26 cellular contexts compared by ENCODE assay signal in the genomic region with DNA sequence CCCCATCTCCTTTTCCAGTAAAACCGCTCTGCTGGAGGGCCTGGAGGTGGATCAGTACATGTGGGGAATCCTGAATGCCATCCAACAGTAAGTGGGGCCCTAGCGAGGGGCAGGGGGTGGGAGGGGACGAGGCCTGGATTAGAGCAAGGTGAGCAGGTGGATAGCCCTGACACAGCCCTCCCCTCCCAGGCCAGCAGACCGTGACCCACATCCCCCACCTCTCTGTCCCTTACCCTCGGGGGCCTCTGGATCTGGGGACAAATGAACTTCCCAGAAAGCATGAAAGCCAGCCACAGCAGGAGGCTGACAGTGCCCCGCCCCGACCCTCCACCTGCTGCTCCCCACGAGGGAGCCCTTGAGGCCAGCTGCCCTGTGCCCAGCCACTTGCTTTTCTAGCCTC.
"Had no signal": no experiment of that assay in that cellular context is flagged by ENCODE, and none has a peak within 500 bp of the region (broad histone marks: within the 10 kb centered on the region; RNA-seq: fewer than 3 reads in every experiment).

No MANE protein-coding gene starts in this region.

- H3K27ac ChIP-seq: ascending aorta, breast epithelium, cardiac muscle cell, colonic mucosa, esophagus squamous epithelium had no signal

- ATAC-seq: activated CD4-positive, alpha-beta T cell treated with anti-CD3 and anti-CD28 coated beads for 36 hours; activated naive CD4-positive, alpha-beta T cell treated with anti-CD3 and anti-CD28 coated beads, Interleukin-2, amount 50 U/mL, for 72 hours; activated T-cell treated with anti-CD3 and anti-CD28 coated beads, Interleukin-2, amount 50 U/mL, for 72 hours; gastroesophageal sphincter had no signal

- H3K4me1 Mint-ChIP-seq: activated CD4-positive, alpha-beta T cell treated with anti-CD3 and anti-CD28 coated beads for 36 hours had no signal

- DNase-seq: activated CD4-positive, alpha-beta memory T cell treated with anti-CD3 and anti-CD28 coated beads for 36 hours; activated CD4-positive, alpha-beta T cell treated with anti-CD3 and anti-CD28 coated beads for 36 hours; activated CD4-positive, alpha-beta T cell treated with anti-CD3 and anti-CD28 coated beads, Interleukin-2, amount 10 ng/mL, durations not matched to agents 24 days and 14 days; activated CD4-positive, CD25-positive, alpha-beta regulatory T cell; activated CD4-positive, CD25-positive, alpha-beta regulatory T cell treated with anti-CD3 and anti-CD28 coated beads, Interleukin-2, amount 50 U/mL, for 72 hours; activated CD8-positive, alpha-beta memory T cell treated with anti-CD3 and anti-CD28 coated beads, Interleukin-2, amount 50 U/mL, for 48 hours; activated gamma-delta T cell; activated naive CD4-positive, alpha-beta T cell; activated naive CD4-positive, alpha-beta T cell treated with anti-CD3 and anti-CD28 coated beads, Interleukin-2, amount 10 ng/mL, durations not matched to agents 7 days and 5 days; activated naive CD8-positive, alpha-beta T cell treated with anti-CD3 and anti-CD28 coated beads, Interleukin-2, amount 10 ng/mL, durations not matched to agents 7 days and 5 days; activated T-cell treated with anti-CD3 and anti-CD28 coated beads for 4 hours; activated T-cell treated with anti-CD3 and anti-CD28 coated beads, Interleukin-2, amount 50 U/mL, for 24 hours; activated T-cell treated with anti-CD3 and anti-CD28 coated beads, Interleukin-2, amount 50 U/mL, for 72 hours; central memory CD4-positive, alpha-beta T cell; cerebellar nuclear complex; colonic mucosa; effector CD8-positive, alpha-beta T cell; esophagus squamous epithelium; foreskin melanocyte; T-helper 2 cell had no signal

- H3K9me3 Mint-ChIP-seq: activated CD4-positive, alpha-beta memory T cell treated with anti-CD3 and anti-CD28 coated beads for 36 hours; activated CD4-positive, alpha-beta T cell treated with anti-CD3 and anti-CD28 coated beads, Interleukin-2, amount 10 ng/mL, durations not matched to agents 24 days and 14 days; activated naive CD4-positive, alpha-beta T cell treated with anti-CD3 and anti-CD28 coated beads, Interleukin-2, amount 10 ng/mL, durations not matched to agents 7 days and 5 days; activated naive CD4-positive, alpha-beta T cell treated with anti-CD3 and anti-CD28 coated beads, Interleukin-2, amount 50 U/mL, for 72 hours; activated naive CD8-positive, alpha-beta T cell treated with anti-CD3 and anti-CD28 coated beads, Interleukin-2, amount 10 ng/mL, durations not matched to agents 7 days and 5 days; activated T-cell treated with anti-CD3 and anti-CD28 coated beads, Interleukin-2, amount 50 U/mL, for 24 hours; activated T-cell treated with anti-CD3 and anti-CD28 coated beads, Interleukin-2, amount 50 U/mL, for 72 hours; brain had no signal

- H3K27me3 ChIP-seq: ascending aorta, breast epithelium, cardiac muscle cell, colonic mucosa, esophagus squamous epithelium, gastroesophageal sphincter had no signal

- H3K4me1 ChIP-seq: ascending aorta, breast epithelium, colonic mucosa, esophagus squamous epithelium had no signal

- H3K36me3 Mint-ChIP-seq: activated naive CD4-positive, alpha-beta T cell treated with anti-CD3 and anti-CD28 coated beads, Interleukin-2, amount 50 U/mL, for 72 hours had no signal

- H3K27me3 Mint-ChIP-seq: activated CD4-positive, alpha-beta memory T cell treated with anti-CD3 and anti-CD28 coated beads for 36 hours; activated CD4-positive, alpha-beta T cell treated with anti-CD3 and anti-CD28 coated beads for 36 hours; activated CD4-positive, alpha-beta T cell treated with anti-CD3 and anti-CD28 coated beads, Interleukin-2, amount 10 ng/mL, durations not matched to agents 24 days and 14 days; activated naive CD4-positive, alpha-beta T cell treated with anti-CD3 and anti-CD28 coated beads, Interleukin-2, amount 10 ng/mL, durations not matched to agents 7 days and 5 days; activated naive CD8-positive, alpha-beta T cell treated with anti-CD3 and anti-CD28 coated beads, Interleukin-2, amount 10 ng/mL, durations not matched to agents 7 days and 5 days; activated T-cell treated with anti-CD3 and anti-CD28 coated beads, Interleukin-2, amount 50 U/mL, for 24 hours; brain had no signal

- H3K27ac Mint-ChIP-seq: activated CD4-positive, alpha-beta memory T cell treated with anti-CD3 and anti-CD28 coated beads for 36 hours; activated CD4-positive, alpha-beta T cell treated with anti-CD3 and anti-CD28 coated beads for 36 hours; activated CD4-positive, alpha-beta T cell treated with anti-CD3 and anti-CD28 coated beads, Interleukin-2, amount 10 ng/mL, durations not matched to agents 24 days and 14 days; activated naive CD4-positive, alpha-beta T cell treated with anti-CD3 and anti-CD28 coated beads, Interleukin-2, amount 10 ng/mL, durations not matched to agents 7 days and 5 days; activated naive CD8-positive, alpha-beta T cell treated with anti-CD3 and anti-CD28 coated beads, Interleukin-2, amount 10 ng/mL, durations not matched to agents 7 days and 5 days; activated T-cell treated with anti-CD3 and anti-CD28 coated beads, Interleukin-2, amount 50 U/mL, for 24 hours; activated T-cell treated with anti-CD3 and anti-CD28 coated beads, Interleukin-2, amount 50 U/mL, for 72 hours had no signal

- H3K4me3 ChIP-seq: ascending aorta, breast epithelium, cardiac muscle cell, colonic mucosa, esophagus squamous epithelium, gastroesophageal sphincter had no signal

- H3K4me3 Mint-ChIP-seq: activated CD4-positive, alpha-beta memory T cell treated with anti-CD3 and anti-CD28 coated beads for 36 hours; activated CD4-positive, alpha-beta T cell treated with anti-CD3 and anti-CD28 coated beads for 36 hours; activated CD4-positive, alpha-beta T cell treated with anti-CD3 and anti-CD28 coated beads, Interleukin-2, amount 10 ng/mL, durations not matched to agents 24 days and 14 days; activated naive CD4-positive, alpha-beta T cell treated with anti-CD3 and anti-CD28 coated beads, Interleukin-2, amount 10 ng/mL, durations not matched to agents 7 days and 5 days; activated naive CD8-positive, alpha-beta T cell treated with anti-CD3 and anti-CD28 coated beads, Interleukin-2, amount 10 ng/mL, durations not matched to agents 7 days and 5 days; activated T-cell treated with anti-CD3 and anti-CD28 coated beads, Interleukin-2, amount 50 U/mL, for 24 hours; activated T-cell treated with anti-CD3 and anti-CD28 coated beads, Interleukin-2, amount 50 U/mL, for 72 hours; brain had no signal

- H3K9me3 ChIP-seq: ascending aorta, breast epithelium, colonic mucosa, esophagus squamous epithelium, gastroesophageal sphincter had no signal
